ENCODE assay signal across 26 cellular contexts in the genomic region with DNA sequence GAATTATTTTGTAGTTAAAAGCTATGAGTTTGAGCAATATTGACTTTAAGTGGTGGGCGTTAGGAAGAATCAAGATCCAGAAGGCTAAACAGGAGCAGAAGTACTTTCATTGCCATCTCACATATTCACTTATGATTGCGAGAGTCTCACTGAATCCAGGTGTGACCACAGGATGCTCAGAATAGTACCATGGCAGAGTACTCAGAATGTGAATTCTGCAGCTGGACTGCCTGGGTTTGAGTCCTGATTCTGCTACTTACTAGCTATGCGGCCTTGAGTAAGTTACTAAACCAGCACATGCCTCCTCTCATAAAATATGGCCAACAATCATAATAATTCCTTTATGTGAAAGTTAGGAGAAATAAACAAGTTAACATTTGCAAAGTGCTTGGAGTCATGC.
"Had no signal": no experiment of that assay in that cellular context is flagged by ENCODE, and none has a peak within 500 bp of the region (broad histone marks: within the 10 kb centered on the region; RNA-seq: fewer than 3 reads in every experiment).

No MANE protein-coding gene starts in this region.

- H3K27me3 ChIP-seq: stomach, suprapubic skin, testis, thyroid gland, tibial artery, tibial nerve, transverse colon, upper lobe of left lung, upper lobe of right lung, vagina had no signal

- H3K4me1 ChIP-seq: stomach, suprapubic skin, testis, thyroid gland, tibial artery, tibial nerve, transverse colon, upper lobe of left lung, upper lobe of right lung, uterus, vagina had no signal

- ATAC-seq: stimulated activated effector memory CD8-positive, alpha-beta T cell treated with anti-CD3 and anti-CD28 coated beads, Interleukin-12 subunit alpha, Interleukin-12 subunit beta, amount 100 ng/mL, for 72 hours; stimulated activated memory B cell treated with anti-CD40 and anti-IgM and Interleukin-4, amounts not matched to agents 10 μg/mL and 1 μg/mL and 100 μg/mL, for 72 hours; stimulated activated naive B cell treated with anti-CD40 and anti-IgM and Interleukin-4, amounts not matched to agents 10 μg/mL and 1 μg/mL and 100 μg/mL, for 72 hours; stimulated activated naive CD8-positive, alpha-beta T cell treated with anti-CD3 and anti-CD28 coated beads, Interleukin-15, amount 100 ng/mL, for 72 hours; stimulated activated naive CD8-positive, alpha-beta T cell treated with anti-CD3 and anti-CD28 coated beads, Interleukin-15, Interleukin-2, amounts not matched to agents 100 U/mL and 50 U/mL, for 24 hours; upper lobe of right lung had no signal

- H3K4me3 ChIP-seq: stomach, suprapubic skin, testis, thoracic aorta, thyroid gland, tibial artery, tibial nerve, transverse colon, upper lobe of left lung, upper lobe of right lung, uterus, vagina had no signal

- DNase-seq: stimulated activated CD4-positive, alpha-beta T cell treated with anti-CD3 and anti-CD28 coated beads, Interleukin-2, amount 100 ng/mL, for 48 hours; stimulated activated CD4-positive, alpha-beta T cell treated with anti-CD3 and anti-CD28 coated beads, Interleukin-4, amount 100 ng/mL, for 1 hour; stimulated activated CD4-positive, alpha-beta T cell treated with anti-CD3 and anti-CD28 coated beads, Interleukin-4, amount 100 ng/mL, for 24 hours; stimulated activated CD4-positive, alpha-beta T cell treated with anti-CD3 and anti-CD28 coated beads, Interleukin-4, amount 100 ng/mL, for 4 hours; stimulated activated CD8-positive, alpha-beta memory T cell treated with anti-CD3 and anti-CD28 coated beads, Interleukin-4, amount 100 ng/mL, for 48 hours; stimulated activated naive B cell treated with anti-CD40 and anti-IgM and Interleukin-4, amounts not matched to agents 10 μg/mL and 1 μg/mL and 100 μg/mL, for 72 hours; stimulated activated naive CD4-positive, alpha-beta T cell; stimulated activated naive CD4-positive, alpha-beta T cell treated with Interleukin-2 at 50 U/mL for 16 hours; stimulated activated naive CD8-positive, alpha-beta T cell treated with anti-CD3 and anti-CD28 coated beads, Interleukin-15, amount 100 ng/mL, for 72 hours; stimulated activated naive CD8-positive, alpha-beta T cell treated with anti-CD3 and anti-CD28 coated beads, Interleukin-15, Interleukin-2, amounts not matched to agents 100 U/mL and 50 U/mL, for 24 hours; stomach; substantia nigra; testis; thyroid gland; tibial artery; transverse colon; trophoblast cell; upper lobe of left lung; upper lobe of right lung; uterus had no signal

- H3K27ac ChIP-seq: stomach, suprapubic skin, testis, thoracic aorta, thyroid gland, tibial artery, tibial nerve, transverse colon, upper lobe of left lung, upper lobe of right lung, uterus, vagina had no signal

- H3K9me3 ChIP-seq: stomach, suprapubic skin, testis, thoracic aorta, thyroid gland, tibial artery, tibial nerve, transverse colon, upper lobe of left lung, upper lobe of right lung, uterus, vagina had no signal

- H3K36me3 ChIP-seq: stomach, suprapubic skin, thoracic aorta, thyroid gland, tibial artery, tibial nerve, transverse colon, upper lobe of left lung, upper lobe of right lung, uterus, vagina had no signal
